1 cellular context compared by ENCODE assay signal in the genomic region with DNA sequence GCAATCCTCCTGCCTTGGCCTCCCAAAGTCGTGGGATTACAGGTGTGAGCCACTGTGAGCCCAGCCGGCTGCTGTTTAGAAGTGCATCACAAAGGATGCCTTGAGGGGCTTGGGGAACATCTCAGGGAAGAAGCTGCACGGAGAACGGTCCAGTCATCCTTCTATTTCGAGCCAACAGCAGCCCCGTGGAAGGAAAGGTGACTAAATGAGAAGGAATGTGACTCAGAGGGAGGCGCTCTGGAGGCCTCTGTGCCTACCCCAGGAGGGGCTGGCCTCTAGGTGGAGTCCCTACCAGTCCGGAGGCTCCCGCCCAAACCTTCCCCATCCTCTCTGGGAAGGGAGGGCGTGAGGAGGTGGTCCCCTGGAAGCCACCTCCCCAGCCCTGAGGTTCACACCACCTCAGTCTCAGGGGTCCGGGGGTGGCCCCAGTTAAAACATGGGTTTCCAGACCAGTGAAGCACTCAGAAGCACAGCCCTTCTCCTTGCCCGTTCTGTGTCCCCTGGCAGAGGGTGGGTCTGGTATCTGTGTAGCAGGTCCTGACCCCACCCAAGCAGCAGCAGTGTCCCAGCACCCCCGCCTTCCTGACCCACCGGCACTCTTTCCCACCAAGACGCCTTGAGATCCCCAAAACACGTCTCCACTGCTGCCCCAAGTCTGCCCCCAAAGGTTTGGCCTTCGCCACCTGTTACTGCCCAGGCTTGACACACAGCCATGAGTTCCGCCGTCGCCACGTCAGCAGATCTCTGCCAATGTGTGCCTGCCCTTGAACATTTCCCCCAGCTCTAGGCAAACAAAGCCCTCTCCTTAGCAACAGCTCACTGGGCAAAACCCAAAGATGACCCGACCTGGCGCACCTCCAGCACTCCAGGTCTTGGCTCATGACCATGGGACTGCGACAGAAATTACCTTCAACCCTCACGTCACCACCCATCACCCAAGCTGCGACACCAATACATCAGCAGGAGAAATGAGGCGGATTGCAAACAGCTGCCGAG.
TF ChIP-seq lines count a peak whose summit lies in the region.

No MANE protein-coding gene starts in this region.

TF ChIP-seq in H1, 55 proteins besides CTCF, POLR2A, EP300 and RAD21 (continued from another document):
- TF ChIP-seq, protein P1, sequence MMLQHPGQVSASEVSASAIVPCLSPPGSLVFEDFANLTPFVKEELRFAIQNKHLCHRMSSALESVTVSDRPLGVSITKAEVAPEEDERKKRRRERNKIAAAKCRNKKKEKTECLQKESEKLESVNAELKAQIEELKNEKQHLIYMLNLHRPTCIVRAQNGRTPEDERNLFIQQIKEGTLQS (IDR thresholded peaks at IDR 0.05; ENCODE audit: insufficient read depth, low read depth, low read length), result no peak
- no peak for TF ChIP-seq CHD2 (IDR thresholded peaks at IDR 0.05; ENCODE audit: low read length)
- no peak for TF ChIP-seq CEBPB (IDR thresholded peaks at IDR 0.05; ENCODE audit: low read depth, low read length)
- TF ChIP-seq CREB1 (IDR thresholded peaks at IDR 0.05), result no peak
- peak; percentile 75; the same call in 1 of the 2 replicates for TF ChIP-seq JUN (IDR thresholded peaks at IDR 0.05; ENCODE audit: low read depth, low read length)
- no peak for TF ChIP-seq CTBP2 (IDR thresholded peaks at IDR 0.05; ENCODE audit: borderline replicate concordance, insufficient read depth, insufficient read length, low read length)
- no peak for TF ChIP-seq SRF (IDR thresholded peaks at IDR 0.05; ENCODE audit: low read depth, low read length)
- no peak for TF ChIP-seq SP1 (IDR thresholded peaks at IDR 0.05; ENCODE audit: low read depth, low read length)
- no peak for TF ChIP-seq HDAC2 (IDR thresholded peaks at IDR 0.05; ENCODE audit: borderline replicate concordance in 1 of 2, low read depth in 2 of 2, low read length in 2 of 2)
- no peak for TF ChIP-seq PHF8 (conservative IDR thresholded peaks at IDR 0.05; ENCODE audit: low read depth, low read length)
- TF ChIP-seq EGR1 (IDR thresholded peaks at IDR 0.05; ENCODE audit: borderline replicate concordance, low read depth, low read length), result no peak
- no peak for TF ChIP-seq ASH2L (IDR thresholded peaks at IDR 0.05; ENCODE audit: low read length)
- TF ChIP-seq JUND (IDR thresholded peaks at IDR 0.05; ENCODE audit: low read length), result peak; percentile 88
- no peak for TF ChIP-seq SUZ12 (IDR thresholded peaks at IDR 0.05; ENCODE audit: low read length)
- no peak for TF ChIP-seq CBX5 (IDR thresholded peaks at IDR 0.05; ENCODE audit: low read depth, low read length)
- TF ChIP-seq RFX5 (IDR thresholded peaks at IDR 0.05; ENCODE audit: borderline replicate concordance, low read depth, low read length), result no peak
- TF ChIP-seq, protein P2, sequence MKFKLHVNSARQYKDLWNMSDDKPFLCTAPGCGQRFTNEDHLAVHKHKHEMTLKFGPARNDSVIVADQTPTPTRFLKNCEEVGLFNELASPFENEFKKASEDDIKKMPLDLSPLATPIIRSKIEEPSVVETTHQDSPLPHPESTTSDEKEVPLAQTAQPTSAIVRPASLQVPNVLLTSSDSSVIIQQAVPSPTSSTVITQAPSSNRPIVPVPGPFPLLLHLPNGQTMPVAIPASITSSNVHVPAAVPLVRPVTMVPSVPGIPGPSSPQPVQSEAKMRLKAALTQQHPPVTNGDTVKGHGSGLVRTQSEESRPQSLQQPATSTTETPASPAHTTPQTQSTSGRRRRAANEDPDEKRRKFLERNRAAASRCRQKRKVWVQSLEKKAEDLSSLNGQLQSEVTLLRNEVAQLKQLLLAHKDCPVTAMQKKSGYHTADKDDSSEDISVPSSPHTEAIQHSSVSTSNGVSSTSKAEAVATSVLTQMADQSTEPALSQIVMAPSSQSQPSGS (IDR thresholded peaks at IDR 0.05; ENCODE audit: low read length), result no peak
